In genomic region chr1:26145041-26145959, GRCh38 we compare ENCODE assay signal across 8 cellular contexts. TPM values are rescaled to one million over a fixed set of nuclear protein-coding genes. Genes with fewer than 3 reads are reported as not detected.
DNase-seq lines count a peak whose midpoint lies in the region; ATAC-seq, FAIRE-seq and TF ChIP-seq lines count a peak whose summit lies in the region.

No MANE protein-coding gene starts in this region.

- TF ChIP-seq EP300 in HepG2 (IDR thresholded peaks at IDR 0.05; ENCODE audit: low read depth in 2 of 2, low read length in 2 of 2) = no peak
- TF ChIP-seq EP300 in HepG2 (CRISPR knock-in tag; IDR thresholded peaks at IDR 0.05; ENCODE audit: borderline replicate concordance) = no peak

- no peaks in the 10 kb centered on the region for H3K36me3 ChIP-seq in HepG2 (replicated peaks in 1 of 2; ENCODE audit: control insufficient read depth in 1 of 2, insufficient read depth in 2 of 2, low read length in 2 of 2)

- peaks cover 0 to 7% of the 10 kb centered on the region in 2 experiments; a peak in 4 of 5 replicates for H3K27me3 ChIP-seq in HepG2 (ENCODE audit: control insufficient read depth in 1 of 2, insufficient read depth in 2 of 2, low read length in 2 of 2)

- 2% methylated on average over 12 of the region's 19 CpGs for WGBS in HepG2 (ENCODE audit: low lambda C conversion rate)

- CTCF ChIA-PET in activated CD4-positive, alpha-beta T cell treated with anti-CD3 and anti-CD28 coated beads for 36 hours (lab: Charles Lee) = interaction anchor here (0.5 to 8.3 kb wide), 37 partner anchors 8 to 1060 kb away, joined by 3 to 187 read pairs (median 6); partner anchors contain the start of genes CEP85, DHDDS, FAM110D and PDIK1L
- CTCF ChIA-PET in HepG2 (lab: Yijun Ruan, JAX; ENCODE audit: low intra/inter-chr PET ratio, low total read pairs) = interaction anchor here (2.1 to 4.3 kb wide), 2 partner anchors 40 to 109 kb away, joined by 11 to 66 read pairs; no protein-coding TSS in a partner anchor

- peaks cover 6% of the 10 kb centered on the region for H3K4me1 Mint-ChIP-seq in activated CD4-positive, alpha-beta T cell treated with anti-CD3 and anti-CD28 coated beads for 36 hours

- in situ Hi-C loops in HepG2 (cut with HindIII; ENCODE audit: extremely low pct_ligation_motif_present, low pct_unique_long_range_greater_than_20kb) = no loop called here

- ATAC-seq in HG02571 (IDR thresholded peaks at IDR 0.05; ENCODE audit: unreplicated experiment) = peak; percentile 53
- peak; percentile 89 for ATAC-seq in activated CD4-positive, alpha-beta T cell treated with anti-CD3 and anti-CD28 coated beads for 36 hours
- ATAC-seq in HepG2 = peak; percentile 94
- no peak for ATAC-seq in HG03442 (IDR thresholded peaks at IDR 0.05; ENCODE audit: unreplicated experiment)

- no peak overlapping the region for H3K9ac ChIP-seq in HepG2 (ENCODE audit: insufficient read depth, low read depth, low read length)

- H3K27ac ChIP-seq in C4-2B = no peak overlapping the region
- no peak overlapping the region for H3K27ac ChIP-seq in HepG2 (ENCODE audit: extremely low read length, insufficient read depth, low read length)

- H3K27me3 Mint-ChIP-seq in activated CD4-positive, alpha-beta T cell treated with anti-CD3 and anti-CD28 coated beads for 36 hours = peaks cover 2% of the 10 kb centered on the region

- TF ChIP-seq CTCF in C4-2B (conservative IDR thresholded peaks at IDR 0.05) (peak; percentile 66), choroid plexus epithelial cell (conservative IDR thresholded peaks at IDR 0.05; ENCODE audit: low read depth, low read length) (peak; percentile 85), HepG2 (CRISPR knock-in tag; IDR thresholded peaks at IDR 0.05) (peak; percentile 87)

- H3K4me2 ChIP-seq in HepG2 (ENCODE audit: low read depth, low read length) = no peak overlapping the region

- TF ChIP-seq POLR2A in HepG2 (IDR thresholded peaks at IDR 0.05; ENCODE audit: insufficient read depth in 1 of 2, low read depth in 2 of 2, low read length in 2 of 2) = no peak

- H3K27ac Mint-ChIP-seq in activated CD4-positive, alpha-beta T cell treated with anti-CD3 and anti-CD28 coated beads for 36 hours = no peak overlapping the region

- BruUV-seq in HepG2 (replicated peaks; lab: Mats Ljungman, UMichigan) = no TSS peak

- H3K36me3 Mint-ChIP-seq in activated CD4-positive, alpha-beta T cell treated with anti-CD3 and anti-CD28 coated beads for 36 hours (ENCODE audit: low read depth) = no peaks in the 10 kb centered on the region

- DNase-seq in NCI-H510A treated with DMSO at 0.1 percent for 48 hours (lab: John Stamatoyannopoulos, UW) (peak; percentile 95), choroid plexus epithelial cell (ENCODE audit: low read depth) (peak; percentile 92), HepG2 (ENCODE audit: low spot score) (peak; percentile 80)
- DNase-seq in activated CD4-positive, alpha-beta T cell treated with anti-CD3 and anti-CD28 coated beads for 36 hours = peak; percentile 89
- DNase-seq in stimulated activated CD4-positive, alpha-beta T cell treated with anti-CD3 and anti-CD28 coated beads, Interleukin-4, amount 100 ng/mL, for 4 hours = peak; percentile 61 to 69

- H3K4me3 ChIP-seq in choroid plexus epithelial cell (ENCODE audit: low read depth, low read length) (no peak overlapping the region), HepG2 (replicated peaks in 1 of 3; ENCODE audit: insufficient read depth in 1 of 3, low read depth in 2 of 3, low read length in 3 of 3) (no peak overlapping the region)

- intact Hi-C loops in activated CD4-positive, alpha-beta T cell treated with anti-CD3 and anti-CD28 coated beads for 36 hours (cut with DNase I, micrococcal nuclease) = loop anchor here (1.0 to 5.0 kb wide), 4 partner anchors 19 to 109 kb away; no protein-coding TSS in a partner anchor
- intact Hi-C loops in HepG2 (cut with micrococcal nuclease; ENCODE audit: unreplicated experiment) = loop anchor here (1.0 kb wide), 2 partner anchors 40 to 110 kb away; no protein-coding TSS in a partner anchor

- POLR2A ChIA-PET in activated CD4-positive, alpha-beta T cell treated with anti-CD3 and anti-CD28 coated beads for 36 hours (lab: Charles Lee) = interaction anchor here (0.8 to 1.2 kb wide), 4 partner anchors 11 to 42 kb away, joined by 3 read pairs; partner anchors contain the start of genes PDIK1L and ZNF593
- POLR2A ChIA-PET in HepG2 (lab: Yijun Ruan, JAX) = interaction anchor here (0.7 to 1.2 kb wide), 5 partner anchors 33 to 110 kb away, joined by 3 to 7 read pairs (median 3); partner anchors contain the start of genes CEP85 and PDIK1L

- H3K9me3 Mint-ChIP-seq in activated CD4-positive, alpha-beta T cell treated with anti-CD3 and anti-CD28 coated beads for 36 hours (ENCODE audit: low read depth) = no peaks in the 10 kb centered on the region

- H3K9me3 ChIP-seq in HepG2 (ENCODE audit: low read length) = no peaks in the 10 kb centered on the region

- FAIRE-seq in HepG2 (lab: Jason Lieb, UNC) = peak; percentile 85

- no peaks in the 10 kb centered on the region for H3K79me2 ChIP-seq in HepG2 (ENCODE audit: insufficient read depth, low read length)

- H4K20me1 ChIP-seq in HepG2 (ENCODE audit: insufficient read depth, low read length) = no peaks in the 10 kb centered on the region

- TF ChIP-seq RAD21 in HepG2 (CRISPR knock-in tag; IDR thresholded peaks at IDR 0.05) = peak; percentile 83

- H2AFZ ChIP-seq in HepG2 (ENCODE audit: low read length) = no peak overlapping the region

- H3K4me3 Mint-ChIP-seq in activated CD4-positive, alpha-beta T cell treated with anti-CD3 and anti-CD28 coated beads for 36 hours = no peak overlapping the region

- H3K4me1 ChIP-seq in HepG2 (ENCODE audit: insufficient read depth, low read length) = peaks cover 9% of the 10 kb centered on the region; the same call in 1 of the 2 replicates

RNA-seq across cellular contexts. Expression of gene FAM110D, which starts 13.6 kb away (rescaled TPM):
- total RNA-seq in activated CD4-positive, alpha-beta T cell treated with anti-CD3 and anti-CD28 coated beads for 36 hours = not detected
- total RNA-seq in HepG2 (2016; rRNA removed; fragmentation: Illumina TruSeq; extraction: Trizol) = not detected in 2 replicates
- not detected in 2 replicates for total RNA-seq in HepG2 (2016; cell fraction: cytosol; rRNA removed; fragmentation: Illumina TruSeq; extraction: Trizol; ENCODE audit: low read depth)
- total RNA-seq in HepG2 (2016; cell fraction: insoluble cytoplasmic fraction; rRNA removed; fragmentation: Illumina TruSeq; extraction: Trizol) = not detected in 2 replicates
- total RNA-seq in HepG2 (2016; cell fraction: membrane; rRNA removed; fragmentation: Illumina TruSeq; extraction: Trizol) = not detected in 2 replicates
- total RNA-seq in HepG2 (2016; cell fraction: nucleus; rRNA removed; fragmentation: Illumina TruSeq; extraction: Trizol) = not detected in 2 replicates
- polyA plus RNA-seq in HepG2 (2011; rRNA removed) = not detected in 2 replicates
- polyA plus RNA-seq in HepG2 (2011; cell fraction: cytosol; rRNA removed) = not detected in 2 replicates
- not detected in 2 replicates for polyA plus RNA-seq in HepG2 (2011; cell fraction: nucleus; rRNA removed)
- not detected in 2 replicates for polyA plus RNA-seq in HepG2 (2012)
- not detected in 2 replicates for polyA plus RNA-seq in HepG2 (2016; cell fraction: cytosol; fragmentation: Illumina TruSeq; extraction: Trizol; ENCODE audit: low read depth)
- not detected in 2 replicates for polyA plus RNA-seq in HepG2 (2016; cell fraction: insoluble cytoplasmic fraction; fragmentation: Illumina TruSeq; extraction: Trizol; ENCODE audit: low read depth)
- polyA plus RNA-seq in HepG2 (2016; cell fraction: membrane; fragmentation: Illumina TruSeq; extraction: Trizol; ENCODE audit: low read depth) = not detected in 2 replicates
- polyA plus RNA-seq in HepG2 (2016; cell fraction: nucleus; fragmentation: Illumina TruSeq; extraction: Trizol; ENCODE audit: insufficient read depth, low read depth) = not detected in 2 replicates
- 0.07 TPM in 1 of 2 replicates, not detected in the other for polyA minus RNA-seq in HepG2 (2011; rRNA and poly(A)+ RNA removed; ENCODE audit: low replicate concordance)
- not detected in 2 replicates for polyA minus RNA-seq in HepG2 (2011; cell fraction: cytosol; rRNA and poly(A)+ RNA removed)
- 0.13 and 0.25 TPM in 2 replicates for polyA minus RNA-seq in HepG2 (2011; cell fraction: nucleus; rRNA and poly(A)+ RNA removed)

RNA-seq across cellular contexts. Expression of gene C1orf232, which starts 23.5 kb away (rescaled TPM):
- not detected for total RNA-seq in activated CD4-positive, alpha-beta T cell treated with anti-CD3 and anti-CD28 coated beads for 36 hours
- not detected in 2 replicates for total RNA-seq in HepG2 (2016; rRNA removed; fragmentation: Illumina TruSeq; extraction: Trizol)
- not detected in 2 replicates for total RNA-seq in HepG2 (2016; cell fraction: cytosol; rRNA removed; fragmentation: Illumina TruSeq; extraction: Trizol; ENCODE audit: low read depth)
- total RNA-seq in HepG2 (2016; cell fraction: insoluble cytoplasmic fraction; rRNA removed; fragmentation: Illumina TruSeq; extraction: Trizol) = not detected in 2 replicates
- total RNA-seq in HepG2 (2016; cell fraction: membrane; rRNA removed; fragmentation: Illumina TruSeq; extraction: Trizol) = not detected in 2 replicates
- not detected in 2 replicates for total RNA-seq in HepG2 (2016; cell fraction: nucleus; rRNA removed; fragmentation: Illumina TruSeq; extraction: Trizol)
- not detected in 2 replicates for polyA plus RNA-seq in HepG2 (2011; rRNA removed)
- not detected in 2 replicates for polyA plus RNA-seq in HepG2 (2011; cell fraction: cytosol; rRNA removed)
- not detected in 2 replicates for polyA plus RNA-seq in HepG2 (2011; cell fraction: nucleus; rRNA removed)
- polyA plus RNA-seq in HepG2 (2012) = not detected in 2 replicates
- polyA plus RNA-seq in HepG2 (2016; cell fraction: cytosol; fragmentation: Illumina TruSeq; extraction: Trizol; ENCODE audit: low read depth) = not detected in 2 replicates
- not detected in 2 replicates for polyA plus RNA-seq in HepG2 (2016; cell fraction: insoluble cytoplasmic fraction; fragmentation: Illumina TruSeq; extraction: Trizol; ENCODE audit: low read depth)
- not detected in 2 replicates for polyA plus RNA-seq in HepG2 (2016; cell fraction: membrane; fragmentation: Illumina TruSeq; extraction: Trizol; ENCODE audit: low read depth)
- polyA plus RNA-seq in HepG2 (2016; cell fraction: nucleus; fragmentation: Illumina TruSeq; extraction: Trizol; ENCODE audit: insufficient read depth, low read depth) = not detected in 2 replicates
- not detected in 2 replicates for polyA minus RNA-seq in HepG2 (2011; rRNA and poly(A)+ RNA removed; ENCODE audit: low replicate concordance)
- not detected in 2 replicates for polyA minus RNA-seq in HepG2 (2011; cell fraction: cytosol; rRNA and poly(A)+ RNA removed)
- polyA minus RNA-seq in HepG2 (2011; cell fraction: nucleus; rRNA and poly(A)+ RNA removed) = not detected in 2 replicates

RNA-seq across cellular contexts. Expression of gene ZNF593, which starts 24.4 kb away (rescaled TPM):
- 10 to 100 TPM; 44.6 to 56.3 TPM for total RNA-seq in activated CD4-positive, alpha-beta T cell treated with anti-CD3 and anti-CD28 coated beads for 36 hours
- 55.8 and 59.3 TPM in 2 replicates for total RNA-seq in HepG2 (2016; rRNA removed; fragmentation: Illumina TruSeq; extraction: Trizol)
- 52.2 and 57.2 TPM in 2 replicates for total RNA-seq in HepG2 (2016; cell fraction: cytosol; rRNA removed; fragmentation: Illumina TruSeq; extraction: Trizol; ENCODE audit: low read depth)
- total RNA-seq in HepG2 (2016; cell fraction: insoluble cytoplasmic fraction; rRNA removed; fragmentation: Illumina TruSeq; extraction: Trizol) = 56.8 and 58.5 TPM in 2 replicates
- 56.1 and 57.7 TPM in 2 replicates for total RNA-seq in HepG2 (2016; cell fraction: membrane; rRNA removed; fragmentation: Illumina TruSeq; extraction: Trizol)
- total RNA-seq in HepG2 (2016; cell fraction: nucleus; rRNA removed; fragmentation: Illumina TruSeq; extraction: Trizol) = 17.8 and 21.4 TPM in 2 replicates
- polyA plus RNA-seq in HepG2 (2011; rRNA removed) = 37.3 and 43.0 TPM in 2 replicates
- 48.9 and 77.5 TPM in 2 replicates for polyA plus RNA-seq in HepG2 (2011; cell fraction: cytosol; rRNA removed)
- 42.4 and 44.7 TPM in 2 replicates for polyA plus RNA-seq in HepG2 (2011; cell fraction: nucleus; rRNA removed)
- 23.3 and 41.2 TPM in 2 replicates for polyA plus RNA-seq in HepG2 (2012)
- polyA plus RNA-seq in HepG2 (2016; cell fraction: cytosol; fragmentation: Illumina TruSeq; extraction: Trizol; ENCODE audit: low read depth) = 60.3 and 61.5 TPM in 2 replicates
- polyA plus RNA-seq in HepG2 (2016; cell fraction: insoluble cytoplasmic fraction; fragmentation: Illumina TruSeq; extraction: Trizol; ENCODE audit: low read depth) = 63.8 and 68.9 TPM in 2 replicates
- 57.3 and 58.6 TPM in 2 replicates for polyA plus RNA-seq in HepG2 (2016; cell fraction: membrane; fragmentation: Illumina TruSeq; extraction: Trizol; ENCODE audit: low read depth)
- 41.8 and 47.8 TPM in 2 replicates for polyA plus RNA-seq in HepG2 (2016; cell fraction: nucleus; fragmentation: Illumina TruSeq; extraction: Trizol; ENCODE audit: insufficient read depth, low read depth)
- 17.7 and 18.6 TPM in 2 replicates for polyA minus RNA-seq in HepG2 (2011; rRNA and poly(A)+ RNA removed; ENCODE audit: low replicate concordance)
- polyA minus RNA-seq in HepG2 (2011; cell fraction: cytosol; rRNA and poly(A)+ RNA removed) = 12.2 and 17.8 TPM in 2 replicates
- 8.8 and 10.2 TPM in 2 replicates for polyA minus RNA-seq in HepG2 (2011; cell fraction: nucleus; rRNA and poly(A)+ RNA removed)

RNA-seq across cellular contexts. Expression of gene ZNF593OS, which starts 26.3 kb away (rescaled TPM):
- not detected for total RNA-seq in activated CD4-positive, alpha-beta T cell treated with anti-CD3 and anti-CD28 coated beads for 36 hours
- not detected in 2 replicates for total RNA-seq in HepG2 (2016; rRNA removed; fragmentation: Illumina TruSeq; extraction: Trizol)
- total RNA-seq in HepG2 (2016; cell fraction: cytosol; rRNA removed; fragmentation: Illumina TruSeq; extraction: Trizol; ENCODE audit: low read depth) = not detected in 2 replicates
- not detected in 2 replicates for total RNA-seq in HepG2 (2016; cell fraction: insoluble cytoplasmic fraction; rRNA removed; fragmentation: Illumina TruSeq; extraction: Trizol)
- total RNA-seq in HepG2 (2016; cell fraction: membrane; rRNA removed; fragmentation: Illumina TruSeq; extraction: Trizol) = not detected in 2 replicates
- not detected in 2 replicates for total RNA-seq in HepG2 (2016; cell fraction: nucleus; rRNA removed; fragmentation: Illumina TruSeq; extraction: Trizol)
- polyA plus RNA-seq in HepG2 (2011; rRNA removed) = not detected in 2 replicates
- not detected in 2 replicates for polyA plus RNA-seq in HepG2 (2011; cell fraction: cytosol; rRNA removed)
- polyA plus RNA-seq in HepG2 (2011; cell fraction: nucleus; rRNA removed) = not detected in 2 replicates
- 0.47 and 0.69 TPM in 2 replicates for polyA plus RNA-seq in HepG2 (2012)
- not detected in 2 replicates for polyA plus RNA-seq in HepG2 (2016; cell fraction: cytosol; fragmentation: Illumina TruSeq; extraction: Trizol; ENCODE audit: low read depth)
- polyA plus RNA-seq in HepG2 (2016; cell fraction: insoluble cytoplasmic fraction; fragmentation: Illumina TruSeq; extraction: Trizol; ENCODE audit: low read depth) = not detected in 2 replicates
- polyA plus RNA-seq in HepG2 (2016; cell fraction: membrane; fragmentation: Illumina TruSeq; extraction: Trizol; ENCODE audit: low read depth) = not detected in 2 replicates
- polyA plus RNA-seq in HepG2 (2016; cell fraction: nucleus; fragmentation: Illumina TruSeq; extraction: Trizol; ENCODE audit: insufficient read depth, low read depth) = not detected in 2 replicates
- not detected in 2 replicates for polyA minus RNA-seq in HepG2 (2011; rRNA and poly(A)+ RNA removed; ENCODE audit: low replicate concordance)
- polyA minus RNA-seq in HepG2 (2011; cell fraction: cytosol; rRNA and poly(A)+ RNA removed) = not detected in 2 replicates
- not detected in 2 replicates for polyA minus RNA-seq in HepG2 (2011; cell fraction: nucleus; rRNA and poly(A)+ RNA removed)

RNA-seq across cellular contexts. Expression of gene CNKSR1, which starts 32.0 kb away (rescaled TPM):
- 1 to 10 TPM; 3.0 to 3.2 TPM for total RNA-seq in activated CD4-positive, alpha-beta T cell treated with anti-CD3 and anti-CD28 coated beads for 36 hours
- 1.5 and 3.4 TPM in 2 replicates for total RNA-seq in HepG2 (2016; rRNA removed; fragmentation: Illumina TruSeq; extraction: Trizol)
- 0.71 and 1.3 TPM in 2 replicates for total RNA-seq in HepG2 (2016; cell fraction: cytosol; rRNA removed; fragmentation: Illumina TruSeq; extraction: Trizol; ENCODE audit: low read depth)
- 1.8 and 3.1 TPM in 2 replicates for total RNA-seq in HepG2 (2016; cell fraction: insoluble cytoplasmic fraction; rRNA removed; fragmentation: Illumina TruSeq; extraction: Trizol)
- 1.1 TPM in 2 replicates for total RNA-seq in HepG2 (2016; cell fraction: membrane; rRNA removed; fragmentation: Illumina TruSeq; extraction: Trizol)
- total RNA-seq in HepG2 (2016; cell fraction: nucleus; rRNA removed; fragmentation: Illumina TruSeq; extraction: Trizol) = 3.7 and 5.8 TPM in 2 replicates
- 8.9 and 9.7 TPM in 2 replicates for polyA plus RNA-seq in HepG2 (2011; rRNA removed)
- 2.4 and 2.7 TPM in 2 replicates for polyA plus RNA-seq in HepG2 (2011; cell fraction: cytosol; rRNA removed)
- 64.0 and 70.5 TPM in 2 replicates for polyA plus RNA-seq in HepG2 (2011; cell fraction: nucleus; rRNA removed)
- polyA plus RNA-seq in HepG2 (2012) = 6.1 and 6.7 TPM in 2 replicates
- polyA plus RNA-seq in HepG2 (2016; cell fraction: cytosol; fragmentation: Illumina TruSeq; extraction: Trizol; ENCODE audit: low read depth) = 0.33 and 0.35 TPM in 2 replicates
- 1.9 and 2.0 TPM in 2 replicates for polyA plus RNA-seq in HepG2 (2016; cell fraction: insoluble cytoplasmic fraction; fragmentation: Illumina TruSeq; extraction: Trizol; ENCODE audit: low read depth)
- 0.60 and 0.72 TPM in 2 replicates for polyA plus RNA-seq in HepG2 (2016; cell fraction: membrane; fragmentation: Illumina TruSeq; extraction: Trizol; ENCODE audit: low read depth)
- polyA plus RNA-seq in HepG2 (2016; cell fraction: nucleus; fragmentation: Illumina TruSeq; extraction: Trizol; ENCODE audit: insufficient read depth, low read depth) = 15.4 and 19.4 TPM in 2 replicates
- 9.4 and 12.9 TPM in 2 replicates for polyA minus RNA-seq in HepG2 (2011; rRNA and poly(A)+ RNA removed; ENCODE audit: low replicate concordance)
- polyA minus RNA-seq in HepG2 (2011; cell fraction: cytosol; rRNA and poly(A)+ RNA removed) = 2.0 and 4.8 TPM in 2 replicates
- polyA minus RNA-seq in HepG2 (2011; cell fraction: nucleus; rRNA and poly(A)+ RNA removed) = 16.1 and 21.8 TPM in 2 replicates
